9 cellular contexts compared by ENCODE assay signal in genomic region chr11:124623861-124624525, GRCh38.
DNase-seq lines count a peak whose midpoint lies in the region; TF ChIP-seq lines count a peak whose summit lies in the region.
"Had no signal": no experiment of that assay in that cellular context is flagged by ENCODE, and none has a peak within 500 bp of the region (broad histone marks: within the 10 kb centered on the region; RNA-seq: fewer than 3 reads in every experiment).

No MANE protein-coding gene starts in this region.

- no peaks in the 10 kb centered on the region; the same call in 1 of the 2 replicates for H4K20me1 ChIP-seq in SU-DHL-6 (ENCODE audit: low read depth, low read length)

- no peak overlapping the region for H3K27ac ChIP-seq in SU-DHL-6 (ENCODE audit: low read depth, low read length)

- no peaks in the 10 kb centered on the region for H3K9me2 ChIP-seq in SU-DHL-6 (replicated peaks; ENCODE audit: insufficient read depth, low read length)

- TF ChIP-seq CTCF in GM12864 (IDR thresholded peaks at IDR 0.05; ENCODE audit: low read depth, low read length, missing control alignments) (no peak), SU-DHL-6 (IDR thresholded peaks at IDR 0.05; ENCODE audit: insufficient read depth, low read length, poor library complexity, severe bottlenecking) (no peak), fibroblast of pulmonary artery (IDR thresholded peaks at IDR 0.05; ENCODE audit: low read length, missing control alignments) (no peak)

- no peaks in the 10 kb centered on the region for H3K27me3 ChIP-seq in SU-DHL-6 (ENCODE audit: low read length)

- DNase-seq in GM12864 (ENCODE audit: low read depth) (no peak), fibroblast of pulmonary artery (ENCODE audit: low read depth) (no peak), skeletal muscle cell (ENCODE audit: low read depth) (no peak), GOT3 (lab: John Stamatoyannopoulos, UW) (no peak), NCI-H2196 (lab: John Stamatoyannopoulos, UW; ENCODE audit: unreplicated experiment) (no peak), GM19238 (ENCODE audit: insufficient read length, low spot score) (no peak), HuH-7.5 (ENCODE audit: low spot score) (no peak)
- DNase-seq: stimulated activated CD4-positive, alpha-beta T cell treated with anti-CD3 and anti-CD28 coated beads, Interleukin-15, amount 100 ng/mL, for 24 hours had no signal

- H3K9ac ChIP-seq in SU-DHL-6 (ENCODE audit: low read length), result peak overlapping the region; percentile 92

- peaks cover 30% of the 10 kb centered on the region for H3K36me3 ChIP-seq in SU-DHL-6 (ENCODE audit: low read length)

- H3F3A ChIP-seq in SU-DHL-6 (ENCODE audit: insufficient read depth), result no peaks in the 10 kb centered on the region

- H2AFZ ChIP-seq in SU-DHL-6 (ENCODE audit: low read depth, low read length, severe bottlenecking), result no peak overlapping the region

- H3K4me3 ChIP-seq in GM12864 (ENCODE audit: low read depth, low read length) (peak overlapping the region; percentile 65), SU-DHL-6 (ENCODE audit: insufficient read depth, low read length, poor library complexity, severe bottlenecking) (peak overlapping the region; percentile 83), fibroblast of pulmonary artery (replicated peaks; ENCODE audit: low read depth, low read length) (peak overlapping the region; percentile 97), skeletal muscle cell (ENCODE audit: low read depth, low read length) (peak overlapping the region; percentile 84)

- peak overlapping the region; percentile 84 for H3K4me2 ChIP-seq in SU-DHL-6 (ENCODE audit: low read depth, low read length, poor library complexity, severe bottlenecking)

- no peaks in the 10 kb centered on the region for H3K9me3 ChIP-seq in SU-DHL-6 (ENCODE audit: insufficient read depth, low read length)

- H3K79me2 ChIP-seq in SU-DHL-6 (ENCODE audit: insufficient read depth, low read length), result peaks cover 30% of the 10 kb centered on the region
